ENCODE assay signal across 8 cellular contexts in genomic region chr4:91268481-91268880, GRCh38.
DNase-seq lines count a peak whose midpoint lies in the region; ATAC-seq and TF ChIP-seq lines count a peak whose summit lies in the region.
"Not testable (repeated sequence)": the region's sequence is repeated elsewhere in the genome, so short reads cannot be mapped to it uniquely, and the experiment has no call there.

No MANE protein-coding gene starts in this region.

- not testable (repeated sequence) for H3K36me3 Mint-ChIP-seq in Caco-2 (ENCODE audit: insufficient read depth, unreplicated experiment)
- peaks cover 10% of the 10 kb centered on the region for H3K36me3 Mint-ChIP-seq in progenitor cell of endocrine pancreas (ENCODE audit: insufficient read depth)

- H3K79me2 ChIP-seq in hepatocyte = not testable (repeated sequence)

- intact Hi-C loops in Caco-2 (cut with micrococcal nuclease; ENCODE audit: unreplicated experiment); colonic mucosa (cut with DNase I); mucosa of descending colon (cut with DNase I, micrococcal nuclease): not testable (repeated sequence)

- H3K9me3 Mint-ChIP-seq in Caco-2 (ENCODE audit: unreplicated experiment) (peaks cover 20% of the 10 kb centered on the region), progenitor cell of endocrine pancreas (ENCODE audit: low read depth) (peaks cover 29% of the 10 kb centered on the region)

- not testable (repeated sequence) for H3K4me1 Mint-ChIP-seq in Caco-2 (ENCODE audit: low read depth, unreplicated experiment)
- H3K4me1 Mint-ChIP-seq in progenitor cell of endocrine pancreas (ENCODE audit: low read depth) = peaks cover 20% of the 10 kb centered on the region

- BruUV-seq in Caco-2 (replicated peaks; lab: Mats Ljungman, UMichigan) = not testable (repeated sequence)

- not testable (repeated sequence) for H3K9ac ChIP-seq in colonic mucosa (ENCODE audit: low read depth in 2 of 2, low read length in 2 of 2)

- WGBS in hepatocyte (ENCODE audit: low lambda C conversion rate, missing lambda C conversion rate) = 79% methylated on average over 4 of the region's 4 CpGs

- H3K4me3 Mint-ChIP-seq in Caco-2 (ENCODE audit: unreplicated experiment) = peak overlapping the region; percentile 22
- not testable (repeated sequence) for H3K4me3 Mint-ChIP-seq in progenitor cell of endocrine pancreas (ENCODE audit: low read depth)

- POLR2A ChIA-PET in Caco-2 (lab: Charles Lee); HEK293 (lab: Yijun Ruan, JAX): not testable (repeated sequence)

- DNase-seq in Caco-2 (peak in 1 of 2 experiments; percentile 44), NCI-H82 (lab: John Stamatoyannopoulos, UW) (peak; percentile 53), colonic mucosa (peak; percentile 47), hepatocyte (ENCODE audit: low spot score) (peak; percentile 32), islet precursor cell (peak; percentile 80), mucosa of descending colon (peak; percentile 33 to 37 (median 35))
- DNase-seq in progenitor cell of endocrine pancreas (ENCODE audit: low spot score, unreplicated experiment) = not testable (repeated sequence)

- H3K4me1 ChIP-seq in Caco-2 = peaks cover 13% of the 10 kb centered on the region
- H3K4me1 ChIP-seq in HEK293 (ENCODE audit: control insufficient read depth, insufficient read depth, low read length); colonic mucosa; mucosa of descending colon (ENCODE audit: low read depth): not testable (repeated sequence)
- H3K4me1 ChIP-seq in hepatocyte (ENCODE audit: insufficient read depth) = peaks cover 11% of the 10 kb centered on the region

- not testable (repeated sequence) for H3K4me2 ChIP-seq in hepatocyte

- not testable (repeated sequence) for H3K27me3 ChIP-seq in Caco-2 (replicated peaks; ENCODE audit: control insufficient read depth, insufficient read depth, low read length); colonic mucosa; hepatocyte

- peak; percentile 57 for ATAC-seq in mucosa of descending colon

- not testable (repeated sequence) for H2AFZ ChIP-seq in hepatocyte

- not testable (repeated sequence) for TF ChIP-seq CTCF in Caco-2 (IDR thresholded peaks at IDR 0.05; ENCODE audit: insufficient read depth in 1 of 2, low read depth in 1 of 2, low read length in 1 of 2, severe bottlenecking in 1 of 2, unreplicated experiment in 1 of 2); HEK293 (tag by site-specific recombination; IDR thresholded peaks at IDR 0.05); colonic mucosa (IDR thresholded peaks at IDR 0.05); hepatocyte (IDR thresholded peaks at IDR 0.05; ENCODE audit: poor library complexity); mucosa of descending colon (IDR thresholded peaks at IDR 0.05); progenitor cell of endocrine pancreas (IDR thresholded peaks at IDR 0.05; ENCODE audit: unreplicated experiment)

- H4K20me1 ChIP-seq in hepatocyte (ENCODE audit: insufficient read depth, poor library complexity, severe bottlenecking) = not testable (repeated sequence)

- CTCF ChIA-PET in Caco-2 (lab: Charles Lee); HEK293 (lab: Yijun Ruan, JAX): not testable (repeated sequence)

- not testable (repeated sequence) for H3K9me3 ChIP-seq in Caco-2; HEK293 (ENCODE audit: control insufficient read depth, insufficient read depth, low read depth, low read length); colonic mucosa; hepatocyte (ENCODE audit: low read depth); mucosa of descending colon

- H3K9me2 ChIP-seq in hepatocyte (replicated peaks; ENCODE audit: insufficient read depth) = not testable (repeated sequence)

- not testable (repeated sequence) for H3K27ac ChIP-seq in HEK293 (ENCODE audit: extremely low read depth, low read depth, low read length)
- H3K27ac ChIP-seq in colonic mucosa (peak overlapping the region; percentile 7), hepatocyte (peak overlapping the region; percentile 70)

- peak overlapping the region; percentile 70 for H3K27ac Mint-ChIP-seq in Caco-2 (ENCODE audit: unreplicated experiment)
- H3K27ac Mint-ChIP-seq in progenitor cell of endocrine pancreas = peak overlapping the region; percentile 85

- not testable (repeated sequence) for H3K36me3 ChIP-seq in Caco-2 (ENCODE audit: control insufficient read depth, insufficient read depth, low read length); HEK293 (ENCODE audit: control insufficient read depth in 2 of 2, insufficient read depth in 1 of 2, low read length in 2 of 2); colonic mucosa; hepatocyte (replicated peaks; ENCODE audit: insufficient read depth, low read depth); mucosa of descending colon (ENCODE audit: low read depth)

- not testable (repeated sequence) for H3K27me3 Mint-ChIP-seq in Caco-2 (ENCODE audit: insufficient read depth, unreplicated experiment); progenitor cell of endocrine pancreas

- H3K4me3 ChIP-seq in Caco-2 (ENCODE audit: low read depth, low read length); HEK293 (ENCODE audit: low read depth, low read length); colonic mucosa; hepatocyte; mucosa of descending colon: not testable (repeated sequence)

TF ChIP-seq in HEK293, 187 proteins besides CTCF, POLR2A, EP300 and RAD21:
- TF ChIP-seq KLF1 (tag by site-specific recombination; IDR thresholded peaks at IDR 0.05) = peak; percentile 30; the same call in 1 of the 2 replicates
